8 cellular contexts compared by ENCODE assay signal in genomic region chr10:89301721-89302445, GRCh38. TPM values are rescaled to one million over a fixed set of nuclear protein-coding genes. Genes with fewer than 3 reads are reported as not detected.
DNase-seq lines count a peak whose midpoint lies in the region; ATAC-seq lines count a peak whose summit lies in the region.

IFIT2 (plus strand) TSS chr10:89302046; CDS start chr10:89302124, 78 bp downstream.

- H3K27ac ChIP-seq in skin epidermis: peak within 1 kb of the TSS in 20 of 21 experiments; percentile 53 to 95 (median 82)

- ATAC-seq in GM19463 (IDR thresholded peaks at IDR 0.05; ENCODE audit: unreplicated experiment) (peak; percentile 71), HG03575 (IDR thresholded peaks at IDR 0.05; ENCODE audit: extremely low read depth, insufficient number of reproducible peaks, low FRiP score, unreplicated experiment) (peak; percentile 70)

- peak within 1 kb of the TSS; percentile 25 to 51 (median 37) for H3K4me3 ChIP-seq in skin epidermis

- DNase-seq in DMS79 (lab: John Stamatoyannopoulos, UW): peak; percentile 37
- peak; percentile 72 for DNase-seq in RPMI8226
- DNase-seq in anterior cingulate cortex (lab: John Stamatoyannopoulos, UW): peak in 32 of 58 donors; percentile 20 to 80 (median 47)
- peak; percentile 75 to 92 for DNase-seq in hippocampal formation (lab: John Stamatoyannopoulos, UW)
- DNase-seq in mesenteric fat pad (ENCODE audit: low spot score): no peak

RNA-seq across cellular contexts. Expression of gene IFIT2, which starts in this region (rescaled TPM):
- total RNA-seq in mesenteric fat pad: 3.8 TPM
